Comparison of ENCODE assay signal across 25 cellular contexts in the genomic region with DNA sequence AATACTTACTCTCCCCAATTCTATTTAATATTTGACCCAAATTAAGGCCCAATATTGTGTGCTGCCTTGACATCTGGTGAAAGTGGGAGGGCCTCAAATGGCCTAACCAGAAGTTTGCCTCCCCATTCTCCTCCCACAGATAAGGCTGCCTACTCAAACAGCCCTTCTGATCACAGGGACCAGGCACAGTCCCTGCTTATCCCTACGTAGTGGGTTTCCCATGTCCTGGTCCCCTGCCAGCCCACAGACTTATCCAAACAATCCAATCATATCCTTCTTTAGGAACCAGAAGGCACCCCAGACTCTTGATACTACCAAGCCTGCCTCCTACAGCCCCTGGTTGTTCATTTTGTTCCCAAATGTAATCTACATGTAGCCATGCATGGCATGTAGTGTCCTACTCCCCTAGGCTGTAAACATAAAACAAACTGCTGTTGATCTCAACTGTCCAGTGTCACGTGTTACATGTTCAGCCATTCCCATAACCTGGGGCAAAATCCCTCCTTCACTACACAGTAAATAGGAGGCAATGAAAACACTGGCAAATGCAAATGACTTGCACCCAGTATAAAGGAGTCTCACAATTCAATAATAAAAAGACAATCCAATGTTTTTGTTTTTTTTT. TPM values are rescaled to one million over a fixed set of nuclear protein-coding genes. Genes with fewer than 3 reads are reported as not detected.
DNase-seq lines count a peak whose midpoint lies in the region; ATAC-seq, FAIRE-seq and TF ChIP-seq lines count a peak whose summit lies in the region.
"Had no signal": no experiment of that assay in that cellular context is flagged by ENCODE, and none has a peak within 500 bp of the region (broad histone marks: within the 10 kb centered on the region; RNA-seq: fewer than 3 reads in every experiment).

No MANE protein-coding gene starts in this region.

- peak; percentile 71 for FAIRE-seq in GM12892 (lab: Jason Lieb, UNC)

- peaks cover 29% of the 10 kb centered on the region for H3K4me1 Mint-ChIP-seq in stimulated activated effector memory CD8-positive, alpha-beta T cell treated with anti-CD3 and anti-CD28 coated beads, Interleukin-12 subunit alpha, Interleukin-12 subunit beta, amount 100 ng/mL, for 72 hours
- H3K4me1 Mint-ChIP-seq: activated T-helper 17 cell treated with anti-CD3 and anti-CD28 coated beads, Interleukin-2, amount 50 U/mL, for 72 hours had no signal

- intact Hi-C loops in left ventricle myocardium inferior (cut with micrococcal nuclease), result no loop called here

- no peaks in the 10 kb centered on the region for H3K27me3 ChIP-seq in HUES48 (ENCODE audit: control insufficient read depth, insufficient read depth, low read length)
- H3K27me3 ChIP-seq in left ventricle myocardium inferior (ENCODE audit: low read depth), result no peaks in the 10 kb centered on the region

- no peak overlapping the region for H3K4me3 ChIP-seq in HUES48 (ENCODE audit: low read depth, low read length)
- H3K4me3 ChIP-seq in left ventricle myocardium inferior, result no peak overlapping the region
- H3K4me3 ChIP-seq: GM23248 had no signal

- TF ChIP-seq POLR2A in GM12892 (IDR thresholded peaks at IDR 0.05; ENCODE audit: low read depth, low read length) (no peak), erythroblast (IDR thresholded peaks at IDR 0.05; ENCODE audit: low read length) (no peak)

- no peak for ATAC-seq in stimulated activated effector memory CD8-positive, alpha-beta T cell treated with anti-CD3 and anti-CD28 coated beads, Interleukin-12 subunit alpha, Interleukin-12 subunit beta, amount 100 ng/mL, for 72 hours
- no peak for ATAC-seq in HG03025 (IDR thresholded peaks at IDR 0.05; ENCODE audit: low FRiP score, unreplicated experiment)
- ATAC-seq: activated CD4-positive, CD25-positive, alpha-beta regulatory T cell treated with anti-CD3 and anti-CD28 coated beads, Interleukin-2, amount 50 U/mL, for 24 hours; activated T-helper 17 cell treated with anti-CD3 and anti-CD28 coated beads, Interleukin-2, amount 50 U/mL, for 72 hours had no signal

- no peak overlapping the region for H3K9ac ChIP-seq in HUES48 (ENCODE audit: low read depth, low read length)
- H3K9ac ChIP-seq: GM23248 had no signal

- H3K36me3 Mint-ChIP-seq in stimulated activated effector memory CD8-positive, alpha-beta T cell treated with anti-CD3 and anti-CD28 coated beads, Interleukin-12 subunit alpha, Interleukin-12 subunit beta, amount 100 ng/mL, for 72 hours, result peaks cover 42% of the 10 kb centered on the region

- no peak for TF ChIP-seq CTCF in left ventricle myocardium inferior (IDR thresholded peaks at IDR 0.05; ENCODE audit: borderline replicate concordance)

- peak overlapping the region; percentile 68 for H3K27ac Mint-ChIP-seq in stimulated activated effector memory CD8-positive, alpha-beta T cell treated with anti-CD3 and anti-CD28 coated beads, Interleukin-12 subunit alpha, Interleukin-12 subunit beta, amount 100 ng/mL, for 72 hours
- H3K27ac Mint-ChIP-seq: activated CD4-positive, alpha-beta memory T cell treated with anti-CD3 and anti-CD28 coated beads for 36 hours; activated T-helper 17 cell treated with anti-CD3 and anti-CD28 coated beads, Interleukin-2, amount 50 U/mL, for 72 hours had no signal

- DNase-seq in GM12892 (ENCODE audit: insufficient read length) (no peak), erythroblast (lab: John Stamatoyannopoulos, UW) (peak; percentile 56 to 76), SKM-1 (lab: John Stamatoyannopoulos, UW; ENCODE audit: unreplicated experiment) (no peak), left ventricle myocardium inferior (no peak)
- no peak for DNase-seq in stimulated activated effector memory CD8-positive, alpha-beta T cell treated with anti-CD3 and anti-CD28 coated beads, Interleukin-12 subunit alpha, Interleukin-12 subunit beta, amount 100 ng/mL, for 72 hours (ENCODE audit: low spot score in 2 of 2)
- DNase-seq: activated CD4-positive, alpha-beta memory T cell treated with anti-CD3 and anti-CD28 coated beads for 36 hours; activated CD8-positive, alpha-beta memory T cell treated with anti-CD3 and anti-CD28 coated beads, Interleukin-2, amount 50 U/mL, for 48 hours; central memory CD4-positive, alpha-beta T cell; dermis blood vessel endothelial cell; DMS 273 treated with DMSO at 0.1 percent for 48 hours; glutamatergic neuron; GM23248; kidney glomerular epithelial cell; mammary epithelial cell; NCI-H1105; NCI-H2029 treated with DMSO at 0.1 percent for 48 hours; NCI-H774; occipital lobe; stimulated activated CD4-positive, alpha-beta T cell treated with anti-CD3 and anti-CD28 coated beads, Interleukin-4, amount 100 ng/mL, for 1 hour; stimulated activated naive CD4-positive, alpha-beta T cell treated with Interleukin-2 at 50 U/mL for 16 hours; T-helper 9 cell had no signal

- H3K36me3 ChIP-seq in HUES48 (ENCODE audit: control insufficient read depth, insufficient read depth, low read length) (no peaks in the 10 kb centered on the region), left ventricle myocardium inferior (peaks cover 44% of the 10 kb centered on the region)

- H3K4me1 ChIP-seq in HUES48 (ENCODE audit: control insufficient read depth, insufficient read depth, low read length) (peaks cover 11% of the 10 kb centered on the region), left ventricle myocardium inferior (no peaks in the 10 kb centered on the region)

- H3K9me3 ChIP-seq in HUES48 (ENCODE audit: control insufficient read depth, insufficient read depth, low read length) (no peaks in the 10 kb centered on the region), left ventricle myocardium inferior (replicated peaks) (peaks cover 15% of the 10 kb centered on the region)

- no peak overlapping the region for H3K4me3 Mint-ChIP-seq in stimulated activated effector memory CD8-positive, alpha-beta T cell treated with anti-CD3 and anti-CD28 coated beads, Interleukin-12 subunit alpha, Interleukin-12 subunit beta, amount 100 ng/mL, for 72 hours
- H3K4me3 Mint-ChIP-seq: activated CD4-positive, alpha-beta memory T cell treated with anti-CD3 and anti-CD28 coated beads for 36 hours; activated T-helper 17 cell treated with anti-CD3 and anti-CD28 coated beads, Interleukin-2, amount 50 U/mL, for 72 hours had no signal

- H3K27ac ChIP-seq in HUES48 (ENCODE audit: low read depth, low read length) (peak overlapping the region; percentile 51), left ventricle myocardium inferior (replicated peaks) (no peak overlapping the region)
- H3K27ac ChIP-seq: GM23248 had no signal

- no peaks in the 10 kb centered on the region for H3K9me3 Mint-ChIP-seq in stimulated activated effector memory CD8-positive, alpha-beta T cell treated with anti-CD3 and anti-CD28 coated beads, Interleukin-12 subunit alpha, Interleukin-12 subunit beta, amount 100 ng/mL, for 72 hours
- H3K9me3 Mint-ChIP-seq: activated CD4-positive, alpha-beta memory T cell treated with anti-CD3 and anti-CD28 coated beads for 36 hours; activated T-helper 17 cell treated with anti-CD3 and anti-CD28 coated beads, Interleukin-2, amount 50 U/mL, for 72 hours had no signal

RNA-seq across cellular contexts. Expression of gene EEA1, which starts 49.3 kb away (rescaled TPM):
- polyA plus RNA-seq in GM12892 (2012; ENCODE audit: missing spikeins), result 10.1 TPM
- total RNA-seq in left ventricle myocardium inferior, result 23.9 TPM

Comparison
In these comparisons a context has a peak if more than half of its experiments do, and no peak if none do; other contexts are left out.
1. DNase-seq: peak in erythroblast (2 of 2); none in GM12892 (single experiment), stimulated activated effector memory CD8-positive, alpha-beta T cell treated with anti-CD3 and anti-CD28 coated beads, Interleukin-12 subunit alpha, Interleukin-12 subunit beta, amount 100 ng/mL, for 72 hours (0 of 2), SKM-1 (single experiment) and left ventricle myocardium inferior (single experiment).